Comparison of ENCODE assay signal across 2 cellular contexts in genomic region chr15:41150279-41150678, GRCh38.
TF ChIP-seq lines count a peak whose summit lies in the region.

No MANE protein-coding gene starts in this region.

TF ChIP-seq in GM23338, 12 proteins besides CTCF, POLR2A, EP300 and RAD21:
- TF ChIP-seq EZH2phosphoT487 (IDR thresholded peaks at IDR 0.05; ENCODE audit: unreplicated experiment), result no peak
- no peak for TF ChIP-seq CREB1 (CRISPR knock-in tag; IDR thresholded peaks at IDR 0.05; ENCODE audit: low read depth)
- no peak for TF ChIP-seq REST (IDR thresholded peaks at IDR 0.05; ENCODE audit: unreplicated experiment)
- TF ChIP-seq ZNF462 (CRISPR knock-in tag; IDR thresholded peaks at IDR 0.05), result no peak
- no peak for TF ChIP-seq POLR2AphosphoS5 (IDR thresholded peaks at IDR 0.05; ENCODE audit: low read depth)
- no peak for TF ChIP-seq JUNB (IDR thresholded peaks at IDR 0.05; ENCODE audit: unreplicated experiment)
- TF ChIP-seq ETS1 (IDR thresholded peaks at IDR 0.05), result no peak
- TF ChIP-seq ZNF114 (CRISPR knock-in tag; IDR thresholded peaks at IDR 0.05), result no peak
- no peak for TF ChIP-seq STAT1 (IDR thresholded peaks at IDR 0.05; ENCODE audit: unreplicated experiment)
- no peak for TF ChIP-seq ZNF331 (CRISPR knock-in tag; IDR thresholded peaks at IDR 0.05; ENCODE audit: low read depth)
- no peak for TF ChIP-seq EZH2 (IDR thresholded peaks at IDR 0.05; ENCODE audit: low read depth, unreplicated experiment)
- TF ChIP-seq NANOG (IDR thresholded peaks at IDR 0.05; ENCODE audit: borderline replicate concordance), result no peak

TF ChIP-seq in HepG2, 621 proteins besides CTCF, POLR2A, EP300 and RAD21:
- no peak for TF ChIP-seq ZNF205 (CRISPR knock-in tag; IDR thresholded peaks at IDR 0.05)
- no peak for TF ChIP-seq ZHX1 (CRISPR knock-in tag; IDR thresholded peaks at IDR 0.05; ENCODE audit: low read depth)
- no peak for TF ChIP-seq CREBL2 (CRISPR knock-in tag; IDR thresholded peaks at IDR 0.05; ENCODE audit: borderline replicate concordance)
- TF ChIP-seq JARID2 (CRISPR knock-in tag; IDR thresholded peaks at IDR 0.05; ENCODE audit: insufficient replicate concordance), result no peak
- TF ChIP-seq PBX2 (CRISPR knock-in tag; IDR thresholded peaks at IDR 0.05), result no peak
- TF ChIP-seq FLYWCH1 (CRISPR knock-in tag; IDR thresholded peaks at IDR 0.05), result no peak
- no peak for TF ChIP-seq ZNF616 (CRISPR knock-in tag; IDR thresholded peaks at IDR 0.05; ENCODE audit: low read depth)
- no peak for TF ChIP-seq PRPF4 (IDR thresholded peaks at IDR 0.05; ENCODE audit: low read depth, low read length, poor library complexity, severe bottlenecking)
- TF ChIP-seq KLF6 (CRISPR knock-in tag; IDR thresholded peaks at IDR 0.05), result no peak
